1 cellular context compared by ENCODE assay signal in genomic region chr6:28750926-28751458, GRCh38.
TF ChIP-seq lines count a peak whose summit lies in the region.

No MANE protein-coding gene starts in this region.

TF ChIP-seq in K562, 482 proteins besides CTCF, POLR2A, EP300 and RAD21 (continued from another document):
- TF ChIP-seq MGA (IDR thresholded peaks at IDR 0.05) (no peak), THRAP3 (IDR thresholded peaks at IDR 0.05; ENCODE audit: borderline replicate concordance) (0 out of 2 replicates have a peak, but pooled peaks have one; percentile 45), ZNF512 (tag; IDR thresholded peaks at IDR 0.05) (peak; percentile 63), NFIC (IDR thresholded peaks at IDR 0.05) (peak; percentile 14; the same call in 1 of the 2 replicates), CTBP1 (IDR thresholded peaks at IDR 0.05; ENCODE audit: borderline replicate concordance) (no peak), MLLT1 (IDR thresholded peaks at IDR 0.05) (peak in 1 of 2 experiments; percentile 58; a peak in 1 of 4 replicates), KHSRP (IDR thresholded peaks at IDR 0.05) (peak; percentile 54; the same call in 1 of the 2 replicates), BCLAF1 (IDR thresholded peaks at IDR 0.05; ENCODE audit: borderline replicate concordance in 1 of 2, control insufficient read depth in 1 of 2, low read depth in 2 of 2, low read length in 1 of 2) (no peak), ZNF12 (CRISPR knock-in tag; IDR thresholded peaks at IDR 0.05) (no peak), ZC3H4 (CRISPR knock-in tag; IDR thresholded peaks at IDR 0.05; ENCODE audit: borderline replicate concordance) (no peak), HLTF (IDR thresholded peaks at IDR 0.05) (0 out of 2 replicates have a peak, but pooled peaks have one; percentile 70), TAF9B (IDR thresholded peaks at IDR 0.05; ENCODE audit: partially characterized antibody) (peak; percentile 32), NBN (IDR thresholded peaks at IDR 0.05; ENCODE audit: low read depth) (0 out of 2 replicates have a peak, but pooled peaks have one; percentile 18), ZNF696 (CRISPR knock-in tag; conservative IDR thresholded peaks at IDR 0.05) (no peak)
